ENCODE assay signal across 10 cellular contexts in genomic region chr2:237864030-237864931, GRCh38. TPM values are rescaled to one million over a fixed set of nuclear protein-coding genes. Genes with fewer than 3 reads are reported as not detected.
A peak's percentile ranks its signal among the peaks of the same experiment; 100 is the strongest.
DNase-seq lines count a peak whose midpoint lies in the region; ATAC-seq and TF ChIP-seq lines count a peak whose summit lies in the region.
"Had no signal": no experiment of that assay in that cellular context is flagged by ENCODE, and none has a peak within 500 bp of the region (broad histone marks: within the 10 kb centered on the region; RNA-seq: fewer than 3 reads in every experiment).

No MANE protein-coding gene starts in this region.

- H3K36me3 ChIP-seq in mesodermal cell (ENCODE audit: control insufficient read depth, insufficient read depth, low read length) (no peaks in the 10 kb centered on the region), transverse colon (no peaks in the 10 kb centered on the region)
- H3K36me3 ChIP-seq: HAP-1 had no signal

- peak; percentile 59 for DNase-seq in NCI-H82 (lab: John Stamatoyannopoulos, UW)
- no peak for DNase-seq in NCI-H82 treated with DMSO at 0.1 percent for 48 hours (lab: John Stamatoyannopoulos, UW; ENCODE audit: unreplicated experiment)
- DNase-seq in epidermal melanocyte (ENCODE audit: insufficient read length, low spot score), result peak; percentile 10
- no peak for DNase-seq in transverse colon
- no peak for DNase-seq in DMS 273 treated with DMSO at 0.1 percent for 48 hours (lab: John Stamatoyannopoulos, UW)
- no peak for DNase-seq in NCI-H128 (lab: John Stamatoyannopoulos, UW; ENCODE audit: unreplicated experiment)
- DNase-seq: NCI-H1092 treated with DMSO at 0.1 percent for 48 hours had no signal

- H3K27ac ChIP-seq in mesodermal cell (ENCODE audit: low read depth, low read length, severe bottlenecking), result peak overlapping the region; percentile 92
- H3K27ac ChIP-seq in transverse colon, result peak overlapping the region; percentile 71 to 94 (median 86)

- no peak for TF ChIP-seq CTCF in transverse colon (IDR thresholded peaks at IDR 0.05)

- TF ChIP-seq POLR2A in transverse colon (IDR thresholded peaks at IDR 0.05), result no peak

- intact Hi-C loops in transverse colon (cut with DNase I; ENCODE audit: low total_unique reads), result no loop called here

- peaks cover 53% of the 10 kb centered on the region for H3K4me1 ChIP-seq in mesodermal cell (ENCODE audit: control insufficient read depth, insufficient read depth, low read length, poor library complexity, severe bottlenecking)
- peaks cover 9 to 42% (median 38%) of the 10 kb centered on the region in 4 donors for H3K4me1 ChIP-seq in transverse colon

- H3K4me3 ChIP-seq in mesodermal cell (ENCODE audit: extremely low read depth, insufficient read depth, low read length, poor library complexity, severe bottlenecking) (no peak overlapping the region), transverse colon (no peak overlapping the region)
- H3K4me3 ChIP-seq: HAP-1 had no signal

- in situ Hi-C loops in transverse colon (cut with MboI; ENCODE audit: low pct_ligation_motif_present in 1 of 4, low pct_unique_long_range_greater_than_20kb in 1 of 4, low sequenced_read_pairs in 3 of 4), result loop anchor here in 1 of 4 donors (25.0 kb wide), 1 partner anchor 398 kb away; no protein-coding TSS in a partner anchor

- no peaks in the 10 kb centered on the region for H3K9me3 ChIP-seq in mesodermal cell (ENCODE audit: control insufficient read depth, low read length)
- no peaks in the 10 kb centered on the region for H3K9me3 ChIP-seq in transverse colon
- H3K9me3 ChIP-seq: HAP-1 had no signal

- peaks cover 15% of the 10 kb centered on the region for H3K27me3 ChIP-seq in transverse colon

- ATAC-seq in GM19351 (IDR thresholded peaks at IDR 0.05; ENCODE audit: unreplicated experiment), result no peak

- WGBS in mesodermal cell (ENCODE audit: insufficient coverage in 2 of 2), 2 experiments, result 60 to 70% methylated on average over 10 to 19 of the region's 22 CpGs
- 60 to 79% methylated on average over 1 to 22 of the region's 22 CpGs for WGBS in transverse colon (ENCODE audit: low coverage in 1 of 2), 2 donors

- TF ChIP-seq EP300 in transverse colon (IDR thresholded peaks at IDR 0.05; ENCODE audit: low read depth), result no peak

RNA-seq across cellular contexts. Expression of gene RAMP1, which starts 4.9 kb away (rescaled TPM):
- 6.6 TPM for polyA plus RNA-seq in mesodermal cell (2013, experiment 1 of 2)
- polyA plus RNA-seq in mesodermal cell (2013, experiment 2 of 2), result 4.9 TPM
- total RNA-seq in transverse colon, result 100 to 1,000 TPM in 2 of 4 donors, 10 to 100 TPM in 2; 47.5 to 158 (median 95.7) TPM

Comparison
In these comparisons a context has a peak if more than half of its experiments do, and no peak if none do; other contexts are left out.
1. DNase-seq: peak in NCI-H82 (single experiment) and epidermal melanocyte (single experiment); none in NCI-H82 treated with DMSO at 0.1 percent for 48 hours (single experiment), transverse colon (single experiment), DMS 273 treated with DMSO at 0.1 percent for 48 hours (single experiment) and NCI-H128 (single experiment).